In genomic region chr16:11233727-11234376, GRCh38 we compare ENCODE assay signal across 10 cellular contexts. TPM values are rescaled to one million over a fixed set of nuclear protein-coding genes. Genes with fewer than 3 reads are reported as not detected.
A peak's percentile ranks its signal among the peaks of the same experiment; 100 is the strongest.
DNase-seq lines count a peak whose midpoint lies in the region; ATAC-seq and TF ChIP-seq lines count a peak whose summit lies in the region.
"Had no signal": no experiment of that assay in that cellular context is flagged by ENCODE, and none has a peak within 500 bp of the region (broad histone marks: within the 10 kb centered on the region; RNA-seq: fewer than 3 reads in every experiment).

No MANE protein-coding gene starts in this region.

- H3K27me3 ChIP-seq in endodermal cell (ENCODE audit: control insufficient read depth, insufficient read depth, low read length, poor library complexity, severe bottlenecking): no peaks in the 10 kb centered on the region

- DNase-seq in NB4 (ENCODE audit: low read depth): peak; percentile 51
- peak; percentile 68 to 72 for DNase-seq in activated CD4-positive, alpha-beta T cell treated with anti-CD3 and anti-CD28 coated beads, Interleukin-2, amount 50 U/mL, for 4 hours
- peak; percentile 64 for DNase-seq in endodermal cell
- peak in 4 of 6 experiments; percentile 4 to 32 (median 14) for DNase-seq in stimulated activated naive CD4-positive, alpha-beta T cell (lab: John Stamatoyannopoulos, UW)
- no peak for DNase-seq in GM19238 (ENCODE audit: insufficient read length, low spot score)
- DNase-seq in retina: no peak
- no peak for DNase-seq in 8988T

- no peak overlapping the region for H3K27ac Mint-ChIP-seq in endodermal cell

- no peaks in the 10 kb centered on the region for H3K9me3 ChIP-seq in endodermal cell (ENCODE audit: control insufficient read depth, low read length)

- no peaks in the 10 kb centered on the region for H3K9me3 Mint-ChIP-seq in endodermal cell

- H3K4me1 Mint-ChIP-seq in endodermal cell: no peaks in the 10 kb centered on the region

- no peak for TF ChIP-seq POLR2A in NB4 (IDR thresholded peaks at IDR 0.05; ENCODE audit: extremely low read depth, insufficient read length)

- H3K4me3 Mint-ChIP-seq in endodermal cell: no peak overlapping the region

- no peak overlapping the region for H3K4me3 ChIP-seq in NB4 (ENCODE audit: low read depth, low read length)
- no peak overlapping the region for H3K4me3 ChIP-seq in endodermal cell (ENCODE audit: low read length)

- no peak overlapping the region for H3K27ac ChIP-seq in endodermal cell (ENCODE audit: low read depth, low read length)

- no peaks in the 10 kb centered on the region for H3K36me3 ChIP-seq in endodermal cell (ENCODE audit: control insufficient read depth, insufficient read depth, low read length)

- 67 to 76% methylated on average over 1 to 7 of the region's 8 CpGs for WGBS in endodermal cell (ENCODE audit: insufficient coverage in 1 of 2, insufficient read length in 1 of 2), 2 experiments

- H3K4me1 ChIP-seq in endodermal cell (ENCODE audit: control insufficient read depth, insufficient read depth, low read length): no peaks in the 10 kb centered on the region

- ATAC-seq in GM18519 (IDR thresholded peaks at IDR 0.05; ENCODE audit: low FRiP score, unreplicated experiment): no peak

- no peaks in the 10 kb centered on the region for H3K36me3 Mint-ChIP-seq in endodermal cell (ENCODE audit: low read depth)

- H3K9ac ChIP-seq in endodermal cell (ENCODE audit: extremely low read depth, low read length, poor library complexity, severe bottlenecking): no peak overlapping the region

- H3K27me3 Mint-ChIP-seq in endodermal cell (ENCODE audit: insufficient read depth): peaks cover 2% of the 10 kb centered on the region

- TF ChIP-seq CTCF in NB4 (IDR thresholded peaks at IDR 0.05; ENCODE audit: low read depth, low read length) (no peak), endodermal cell (conservative IDR thresholded peaks at IDR 0.05) (peak; percentile 40)

RNA-seq across cellular contexts. Expression of gene SOCS1, which starts 22.2 kb away (rescaled TPM):
- 1 to 10 TPM; 5.6 to 7.2 TPM for total RNA-seq in endodermal cell
- polyA plus RNA-seq in endodermal cell (2013, experiment 1 of 2): 4.8 TPM
- polyA plus RNA-seq in endodermal cell (2013, experiment 2 of 2): 4.1 TPM

RNA-seq across cellular contexts. Expression of gene TNP2, which starts 35.3 kb away (rescaled TPM):
- not detected for total RNA-seq in endodermal cell
- not detected for polyA plus RNA-seq in endodermal cell (2013, experiment 1 of 2)
- polyA plus RNA-seq in endodermal cell (2013, experiment 2 of 2): not detected
- total RNA-seq: NCI-H460, pulmonary artery endothelial cell had no signal

RNA-seq across cellular contexts. Expression of gene PRM3, which starts 39.6 kb away (rescaled TPM):
- total RNA-seq in endodermal cell: not detected
- polyA plus RNA-seq in endodermal cell (2013, experiment 1 of 2): not detected
- polyA plus RNA-seq in endodermal cell (2013, experiment 2 of 2): not detected
- total RNA-seq: NCI-H460, pulmonary artery endothelial cell had no signal

RNA-seq across cellular contexts. Expression of gene PRM2, which starts 42.4 kb away (rescaled TPM):
- not detected for total RNA-seq in endodermal cell
- polyA plus RNA-seq in endodermal cell (2013, experiment 1 of 2): not detected
- polyA plus RNA-seq in endodermal cell (2013, experiment 2 of 2): not detected
- total RNA-seq: NCI-H460, pulmonary artery endothelial cell had no signal

RNA-seq across cellular contexts. Expression of gene PRM1, which starts 47.3 kb away (rescaled TPM):
- total RNA-seq in endodermal cell: not detected
- not detected for polyA plus RNA-seq in endodermal cell (2013, experiment 1 of 2)
- not detected for polyA plus RNA-seq in endodermal cell (2013, experiment 2 of 2)
- total RNA-seq: NCI-H460, pulmonary artery endothelial cell had no signal

Comparison
In these comparisons a context has a peak if more than half of its experiments do, and no peak if none do; other contexts are left out.
1. DNase-seq: peak in NB4 (single experiment), activated CD4-positive, alpha-beta T cell treated with anti-CD3 and anti-CD28 coated beads, Interleukin-2, amount 50 U/mL, for 4 hours (2 of 2), endodermal cell (single experiment) and stimulated activated naive CD4-positive, alpha-beta T cell (4 of 6); none in GM19238 (single experiment), retina (single experiment) and 8988T (single experiment).